8 cellular contexts compared by ENCODE assay signal in the genomic region with DNA sequence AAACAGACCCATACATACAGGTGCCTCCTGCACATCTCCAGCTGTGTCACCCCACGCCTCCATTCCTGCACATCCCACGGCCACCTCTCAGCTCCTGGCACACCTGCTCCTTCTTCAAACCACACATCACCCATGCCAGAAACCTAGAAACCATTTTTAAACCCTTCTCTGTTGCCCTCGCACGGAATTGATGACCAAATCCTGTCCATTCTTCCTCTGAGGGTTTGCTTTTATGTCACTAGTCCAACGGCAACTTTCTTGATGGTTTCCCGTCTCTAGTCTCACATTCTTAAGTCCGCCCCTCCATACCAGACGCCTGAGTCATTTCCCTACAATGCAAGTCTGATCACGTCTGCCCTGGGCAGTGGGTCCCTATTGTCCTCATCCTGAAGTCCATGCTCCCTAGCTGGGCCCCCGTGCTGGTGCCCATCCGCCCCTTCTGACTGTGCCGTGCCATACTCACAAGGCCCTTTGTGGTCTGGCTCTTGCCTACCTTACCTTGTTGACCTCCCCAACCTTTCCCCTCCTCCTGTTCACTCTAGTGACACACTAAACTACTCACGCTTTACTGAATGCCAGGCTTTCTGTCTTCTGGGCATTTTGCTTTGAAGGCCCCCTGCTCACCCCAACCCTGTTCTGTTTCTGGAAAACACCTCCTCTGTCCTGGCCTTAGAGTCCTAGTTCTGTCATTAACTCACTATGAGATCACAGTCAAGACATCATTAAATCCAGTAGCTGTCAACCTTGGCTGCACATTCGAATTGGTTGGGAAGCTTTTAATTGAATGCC. TPM values are rescaled to one million over a fixed set of nuclear protein-coding genes. Genes with fewer than 3 reads are reported as not detected.
DNase-seq lines count a peak whose midpoint lies in the region; ATAC-seq and TF ChIP-seq lines count a peak whose summit lies in the region.

No MANE protein-coding gene starts in this region.

- peak; percentile 35 for ATAC-seq in activated CD8-positive, alpha-beta memory T cell treated with anti-CD3 and anti-CD28 coated beads, Interleukin-2, amount 10 ng/mL, durations not matched to agents 7 days and 5 days
- peak; percentile 20 for ATAC-seq in foreskin keratinocyte
- ATAC-seq in HG03175 (IDR thresholded peaks at IDR 0.05; ENCODE audit: unreplicated experiment) = no peak
- no peak for ATAC-seq in GM19035 (IDR thresholded peaks at IDR 0.05; ENCODE audit: unreplicated experiment)

- peak; percentile 76 for DNase-seq in activated CD8-positive, alpha-beta memory T cell treated with anti-CD3 and anti-CD28 coated beads, Interleukin-2, amount 10 ng/mL, durations not matched to agents 7 days and 5 days
- DNase-seq in activated CD8-positive, alpha-beta memory T cell treated with anti-CD3 and anti-CD28 coated beads, Interleukin-2, amount 50 U/mL, for 4 hours = no peak
- DNase-seq in UCSD-AML1 (lab: John Stamatoyannopoulos, UW; ENCODE audit: unreplicated experiment) (peak; percentile 49), foreskin keratinocyte (peak; percentile 86 to 92), GM13976 (ENCODE audit: low spot score) (no peak)

- H3K36me3 Mint-ChIP-seq in activated CD8-positive, alpha-beta memory T cell treated with anti-CD3 and anti-CD28 coated beads, Interleukin-2, amount 10 ng/mL, durations not matched to agents 7 days and 5 days = peaks cover 71% of the 10 kb centered on the region

- H3K36me3 ChIP-seq in skeletal muscle tissue (ENCODE audit: control insufficient read depth in 3 of 3, insufficient read depth in 3 of 3, low read length in 3 of 3) = peaks cover 0 to 2% (median 0%) of the 10 kb centered on the region in 3 donors

- no peaks in the 10 kb centered on the region for H3K9me3 ChIP-seq in skeletal muscle tissue (ENCODE audit: control insufficient read depth in 3 of 3, low read length in 3 of 3)

- H3K4me1 Mint-ChIP-seq in activated CD8-positive, alpha-beta memory T cell treated with anti-CD3 and anti-CD28 coated beads, Interleukin-2, amount 10 ng/mL, durations not matched to agents 7 days and 5 days = peaks cover 98% of the 10 kb centered on the region

- H3K9me3 Mint-ChIP-seq in activated CD8-positive, alpha-beta memory T cell treated with anti-CD3 and anti-CD28 coated beads, Interleukin-2, amount 10 ng/mL, durations not matched to agents 7 days and 5 days (ENCODE audit: low read depth) = no peaks in the 10 kb centered on the region

- no peak overlapping the region for H3K9ac ChIP-seq in skeletal muscle tissue (ENCODE audit: low read depth in 1 of 3, low read length in 3 of 3)

- H3K4me3 ChIP-seq in skeletal muscle tissue (ENCODE audit: low read length in 3 of 3) = no peak overlapping the region

- TF ChIP-seq CTCF in foreskin keratinocyte (conservative IDR thresholded peaks at IDR 0.05) (no peak), GM13976 (IDR thresholded peaks at IDR 0.05; ENCODE audit: borderline replicate concordance, control extremely low read depth, extremely low read depth, insufficient read depth, missing control alignments) (no peak)

- H3K27me3 ChIP-seq in foreskin keratinocyte (no peaks in the 10 kb centered on the region), skeletal muscle tissue (ENCODE audit: control insufficient read depth in 3 of 3, insufficient read depth in 3 of 3, low read length in 3 of 3) (no peaks in the 10 kb centered on the region)

- H3K27me3 Mint-ChIP-seq in activated CD8-positive, alpha-beta memory T cell treated with anti-CD3 and anti-CD28 coated beads, Interleukin-2, amount 10 ng/mL, durations not matched to agents 7 days and 5 days = no peaks in the 10 kb centered on the region

- in situ Hi-C loops in GM13976 (cut with MboI; ENCODE audit: low sequenced_read_pairs, unreplicated experiment) = no loop called here

- H3K4me3 Mint-ChIP-seq in activated CD8-positive, alpha-beta memory T cell treated with anti-CD3 and anti-CD28 coated beads, Interleukin-2, amount 10 ng/mL, durations not matched to agents 7 days and 5 days = peak overlapping the region; percentile 50

- H3K27ac Mint-ChIP-seq in activated CD8-positive, alpha-beta memory T cell treated with anti-CD3 and anti-CD28 coated beads, Interleukin-2, amount 10 ng/mL, durations not matched to agents 7 days and 5 days = peak overlapping the region; percentile 93

- peak overlapping the region; percentile 55 for H3K27ac ChIP-seq in foreskin keratinocyte
- H3K27ac ChIP-seq in skeletal muscle tissue (ENCODE audit: low read depth, low read length) = peak overlapping the region; percentile 72

- CTCF ChIA-PET in activated CD8-positive, alpha-beta memory T cell treated with anti-CD3 and anti-CD28 coated beads, Interleukin-2, amount 10 ng/mL, durations not matched to agents 7 days and 5 days (lab: Charles Lee) = interaction anchor here (1.2 to 2.1 kb wide), 4 partner anchors 9 to 17 kb away, joined by 3 to 8 read pairs (median 5); no protein-coding TSS in a partner anchor

- H3K4me1 ChIP-seq in foreskin keratinocyte (peaks cover 86% of the 10 kb centered on the region), skeletal muscle tissue (ENCODE audit: control insufficient read depth in 3 of 3, insufficient read depth in 3 of 3, low read length in 3 of 3) (peaks cover 48 to 58% (median 55%) of the 10 kb centered on the region in 3 donors)

RNA-seq across cellular contexts. Expression of gene SLC2A1, which starts 17.6 kb away (rescaled TPM):
- 100 to 1,000 TPM; 113 to 140 TPM for total RNA-seq in activated CD8-positive, alpha-beta memory T cell treated with anti-CD3 and anti-CD28 coated beads, Interleukin-2, amount 10 ng/mL, durations not matched to agents 7 days and 5 days
- 204 and 209 TPM in 2 replicates for total RNA-seq in foreskin keratinocyte
- polyA plus RNA-seq in foreskin keratinocyte = 178 and 182 TPM in 2 replicates
- 28.2 TPM for total RNA-seq in skeletal muscle tissue

Comparison
In these comparisons a context has a peak if more than half of its experiments do, and no peak if none do; other contexts are left out.
1. DNase-seq: peak in activated CD8-positive, alpha-beta memory T cell treated with anti-CD3 and anti-CD28 coated beads, Interleukin-2, amount 10 ng/mL, durations not matched to agents 7 days and 5 days (single experiment), UCSD-AML1 (single experiment) and foreskin keratinocyte (2 of 2); none in activated CD8-positive, alpha-beta memory T cell treated with anti-CD3 and anti-CD28 coated beads, Interleukin-2, amount 50 U/mL, for 4 hours (single experiment) and GM13976 (single experiment).
2. ATAC-seq: peak in activated CD8-positive, alpha-beta memory T cell treated with anti-CD3 and anti-CD28 coated beads, Interleukin-2, amount 10 ng/mL, durations not matched to agents 7 days and 5 days (single experiment) and foreskin keratinocyte (single experiment); none in HG03175 (single experiment) and GM19035 (single experiment).